10 cellular contexts compared by ENCODE assay signal in the genomic region with DNA sequence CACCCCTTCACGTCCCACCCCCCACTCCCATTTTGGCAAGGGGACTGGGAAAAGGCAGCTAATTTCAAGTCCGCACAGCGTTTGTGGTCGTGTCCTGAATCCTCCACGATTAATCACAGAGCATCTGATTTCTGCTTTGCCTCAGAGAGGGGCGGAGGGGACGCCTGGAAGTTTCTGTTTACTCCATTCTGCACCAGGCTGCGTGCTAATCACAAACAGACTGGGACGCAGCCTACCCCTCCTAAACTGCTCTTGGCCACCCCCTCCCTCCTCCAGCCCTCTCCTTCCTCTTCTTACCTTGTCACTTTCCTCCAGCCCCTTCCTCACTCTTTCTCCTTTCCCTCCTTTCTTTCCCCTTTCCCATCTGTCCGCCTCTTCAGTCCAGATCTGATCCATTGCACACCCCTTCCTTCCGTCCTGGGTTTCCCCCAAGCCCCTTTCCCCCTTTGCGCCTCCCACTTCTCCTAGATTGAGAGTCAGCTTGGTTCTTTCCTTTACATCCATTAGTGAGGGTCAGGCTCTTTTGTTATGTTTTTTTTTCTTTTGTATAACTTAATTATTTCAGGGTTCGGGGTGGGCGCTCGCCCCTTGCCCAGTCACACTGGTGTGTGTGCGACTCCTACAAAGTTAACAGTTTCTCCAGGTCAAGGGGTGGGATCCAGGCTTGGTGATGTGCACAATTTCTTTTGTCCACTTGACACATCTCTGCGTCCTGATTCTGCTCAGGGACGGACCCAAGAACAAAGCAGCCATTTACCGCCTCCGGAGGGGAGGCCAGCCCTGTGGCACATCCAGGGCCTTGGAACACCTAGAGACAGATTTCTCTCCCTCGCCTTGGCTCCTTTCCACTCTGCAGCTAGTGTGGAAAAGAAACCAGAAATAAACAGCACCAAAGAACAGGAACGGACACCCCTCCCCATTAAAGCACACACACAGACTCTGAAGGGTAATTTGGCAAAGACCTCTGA. TPM values are rescaled to one million over a fixed set of nuclear protein-coding genes. Genes with fewer than 3 reads are reported as not detected.
DNase-seq lines count a peak whose midpoint lies in the region; ATAC-seq and TF ChIP-seq lines count a peak whose summit lies in the region.
"Had no signal": no experiment of that assay in that cellular context is flagged by ENCODE, and none has a peak within 500 bp of the region (broad histone marks: within the 10 kb centered on the region; RNA-seq: fewer than 3 reads in every experiment).

No MANE protein-coding gene starts in this region.

- CTCF ChIA-PET in activated naive CD4-positive, alpha-beta T cell treated with anti-CD3 and anti-CD28 coated beads for 36 hours (lab: Charles Lee): interaction anchor here (1.0 kb wide), 1 partner anchor 58 kb away, joined by 5 read pairs; no protein-coding TSS in a partner anchor

- WGBS in upper lobe of left lung, 2 donors: 33 to 42% methylated on average over 21 to 22 of the region's 22 CpGs

- H3K4me1 ChIP-seq in mucosa of descending colon (ENCODE audit: low read depth) (no peaks in the 10 kb centered on the region), upper lobe of left lung (peaks cover 9 to 29% (median 14%) of the 10 kb centered on the region in 4 donors)

- DNase-seq in activated naive CD4-positive, alpha-beta T cell treated with anti-CD3 and anti-CD28 coated beads for 36 hours: no peak
- DNase-seq in activated naive CD4-positive, alpha-beta T cell treated with Interleukin-2 at 50 U/mL for 16 hours: no peak
- DNase-seq in erythroblast (lab: John Stamatoyannopoulos, UW) (peak; percentile 90 to 91), mucosa of descending colon (peak in 1 of 3 donors; percentile 28), upper lobe of left lung (no peak), NCI-H446 (lab: John Stamatoyannopoulos, UW) (no peak), NCI-H2171 treated with DMSO at 0.1 percent for 48 hours (lab: John Stamatoyannopoulos, UW) (no peak)

- H3K36me3 ChIP-seq in mucosa of descending colon (ENCODE audit: low read depth) (no peaks in the 10 kb centered on the region), upper lobe of left lung (no peaks in the 10 kb centered on the region)

- H3K4me3 Mint-ChIP-seq in activated naive CD4-positive, alpha-beta T cell treated with anti-CD3 and anti-CD28 coated beads for 36 hours: peak overlapping the region; percentile 0

- no peak for TF ChIP-seq CTCF in mucosa of descending colon (IDR thresholded peaks at IDR 0.05)
- no peak for TF ChIP-seq CTCF in upper lobe of left lung (IDR thresholded peaks at IDR 0.05)

- H3K4me3 ChIP-seq in mucosa of descending colon: no peak overlapping the region
- peak overlapping the region in 3 of 4 donors; percentile 39 to 47 (median 46) for H3K4me3 ChIP-seq in upper lobe of left lung

- TF ChIP-seq POLR2A in erythroblast (IDR thresholded peaks at IDR 0.05; ENCODE audit: low read length) (no peak), upper lobe of left lung (IDR thresholded peaks at IDR 0.05) (no peak)

- peak overlapping the region in 3 of 4 donors; percentile 36 to 53 (median 46) for H3K27ac ChIP-seq in upper lobe of left lung
- H3K27ac ChIP-seq: C4-2B had no signal

- no peak overlapping the region for H3K27ac Mint-ChIP-seq in activated naive CD4-positive, alpha-beta T cell treated with anti-CD3 and anti-CD28 coated beads for 36 hours
- H3K27ac Mint-ChIP-seq: activated naive CD4-positive, alpha-beta T cell treated with anti-CD3 and anti-CD28 coated beads, Interleukin-2, amount 50 U/mL, for 24 hours had no signal

- no peaks in the 10 kb centered on the region for H3K9me3 Mint-ChIP-seq in activated naive CD4-positive, alpha-beta T cell treated with anti-CD3 and anti-CD28 coated beads for 36 hours
- H3K9me3 Mint-ChIP-seq: activated naive CD4-positive, alpha-beta T cell treated with anti-CD3 and anti-CD28 coated beads, Interleukin-2, amount 50 U/mL, for 24 hours had no signal

- H3K9me3 ChIP-seq in mucosa of descending colon (no peaks in the 10 kb centered on the region), upper lobe of left lung (no peaks in the 10 kb centered on the region)

- H3K4me1 Mint-ChIP-seq in activated naive CD4-positive, alpha-beta T cell treated with anti-CD3 and anti-CD28 coated beads for 36 hours (ENCODE audit: low read depth): peaks cover 18% of the 10 kb centered on the region

- no peaks in the 10 kb centered on the region for H3K36me3 Mint-ChIP-seq in activated naive CD4-positive, alpha-beta T cell treated with anti-CD3 and anti-CD28 coated beads for 36 hours (ENCODE audit: low read depth)
- H3K36me3 Mint-ChIP-seq: activated naive CD4-positive, alpha-beta T cell treated with anti-CD3 and anti-CD28 coated beads, Interleukin-2, amount 50 U/mL, for 24 hours had no signal

- no peaks in the 10 kb centered on the region for H3K27me3 ChIP-seq in upper lobe of left lung

- H3K27me3 Mint-ChIP-seq in activated naive CD4-positive, alpha-beta T cell treated with anti-CD3 and anti-CD28 coated beads for 36 hours (ENCODE audit: low read depth): peaks cover 48% of the 10 kb centered on the region

- ATAC-seq in mucosa of descending colon: peak; percentile 22
- peak in 1 of 2 donors; percentile 33 for ATAC-seq in upper lobe of left lung (ENCODE audit: low FRiP score in 2 of 2)
- ATAC-seq in HG03521 (IDR thresholded peaks at IDR 0.05; ENCODE audit: unreplicated experiment): no peak

- TF ChIP-seq EP300 in upper lobe of left lung (IDR thresholded peaks at IDR 0.05): no peak

- intact Hi-C loops in activated naive CD4-positive, alpha-beta T cell treated with anti-CD3 and anti-CD28 coated beads for 36 hours (cut with micrococcal nuclease): no loop called here
- intact Hi-C loops in mucosa of descending colon (cut with DNase I, micrococcal nuclease): no loop called here

RNA-seq across cellular contexts. Expression of a gene that starts 0.5 kb away (rescaled TPM):
- total RNA-seq in activated naive CD4-positive, alpha-beta T cell treated with anti-CD3 and anti-CD28 coated beads for 36 hours: not detected
- total RNA-seq in mucosa of descending colon (10 to 100 TPM in 1 of 3 donors, 1 to 10 TPM in 2; 2.2 to 13.4 (median 5.8) TPM), upper lobe of left lung (10 to 100 TPM in 2 of 6 donors, 1 to 10 TPM in 4; 2.1 to 36.7 (median 5.1) TPM)

RNA-seq across cellular contexts. Expression of a gene that starts 39.5 kb away (rescaled TPM):
- total RNA-seq in activated naive CD4-positive, alpha-beta T cell treated with anti-CD3 and anti-CD28 coated beads for 36 hours: 1 to 10 TPM; 3.3 to 3.9 TPM
- total RNA-seq in mucosa of descending colon (10 to 100 TPM; 16.8 to 35.1 (median 29.2) TPM), upper lobe of left lung (10 to 100 TPM in 5 of 6 donors, 1 to 10 TPM in 1; 7.3 to 56.4 (median 43.4) TPM)

Comparison
In these comparisons a context has a peak if more than half of its experiments do, and no peak if none do; other contexts are left out.
1. DNase-seq: peak in erythroblast (2 of 2); none in activated naive CD4-positive, alpha-beta T cell treated with anti-CD3 and anti-CD28 coated beads for 36 hours (single experiment), activated naive CD4-positive, alpha-beta T cell treated with Interleukin-2 at 50 U/mL for 16 hours (single experiment), upper lobe of left lung (0 of 2), NCI-H446 (0 of 2) and NCI-H2171 treated with DMSO at 0.1 percent for 48 hours (single experiment).